ENCODE assay signal across 10 cellular contexts in the genomic region with DNA sequence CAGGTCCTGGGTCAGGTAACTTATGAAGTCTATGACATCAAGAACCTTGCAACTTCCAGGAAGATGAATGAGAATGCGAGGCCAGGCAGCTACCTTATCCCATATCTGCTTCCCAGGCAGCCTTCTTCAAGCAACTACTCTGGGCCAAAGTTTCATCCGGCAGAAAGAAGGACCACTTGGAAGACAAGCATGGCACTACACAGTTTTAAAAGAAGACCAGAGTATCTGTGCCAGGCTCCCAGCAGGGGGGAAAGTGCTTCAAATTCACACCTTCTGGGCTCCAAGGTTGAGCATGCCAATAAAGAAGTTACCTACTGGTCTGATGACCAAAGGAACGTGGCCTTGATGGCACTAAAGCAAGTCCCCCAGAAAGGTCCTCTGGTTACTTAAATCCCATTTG.
DNase-seq lines count a peak whose midpoint lies in the region; ATAC-seq, FAIRE-seq and TF ChIP-seq lines count a peak whose summit lies in the region.
"Had no signal": no experiment of that assay in that cellular context is flagged by ENCODE, and none has a peak within 500 bp of the region (broad histone marks: within the 10 kb centered on the region; RNA-seq: fewer than 3 reads in every experiment).

No MANE protein-coding gene starts in this region.

- H3K36me3 ChIP-seq in GM12878 (ENCODE audit: control insufficient read depth in 2 of 2, insufficient read depth in 2 of 2, low read length in 1 of 2) (no peaks in the 10 kb centered on the region), mesenchymal stem cell (ENCODE audit: control insufficient read depth in 1 of 2, insufficient read depth in 2 of 2, low read depth in 1 of 2, low read length in 2 of 2) (peaks cover 3 to 4% of the 10 kb centered on the region in 2 experiments), tibial nerve (no peaks in the 10 kb centered on the region)
- H3K36me3 ChIP-seq: cardiac muscle cell had no signal

- H3K27ac ChIP-seq in GM12878 (ENCODE audit: control insufficient read depth, insufficient read depth) (peak overlapping the region; percentile 95), mesenchymal stem cell (ENCODE audit: low read length, poor library complexity, severe bottlenecking) (no peak overlapping the region), tibial nerve (peak overlapping the region; percentile 97 to 99 (median 98))
- H3K27ac ChIP-seq: cardiac muscle cell had no signal

- no peak for DNase-seq in activated T-cell treated with anti-CD3 and anti-CD28 coated beads, Interleukin-2, amount 50 U/mL, for 4 hours
- DNase-seq in activated T-cell treated with anti-CD3 and anti-CD28 coated beads for 4 hours (no peak), GM12878 (ENCODE audit: low read depth, low spot score) (no peak), mesenchymal stem cell (no peak), tibial nerve (ENCODE audit: low spot score in 2 of 2) (no peak), midbrain (lab: John Stamatoyannopoulos, UW) (no peak), progenitor cell of endocrine pancreas (ENCODE audit: low spot score, unreplicated experiment) (no peak), occipital lobe (lab: John Stamatoyannopoulos, UW) (no peak)
- DNase-seq: NCI-H1436 treated with DMSO at 0.1 percent for 48 hours had no signal

- no peak for TF ChIP-seq EP300 in GM12878 (IDR thresholded peaks at IDR 0.05; ENCODE audit: borderline replicate concordance in 1 of 2, control insufficient read depth in 1 of 2, low read depth in 2 of 2, low read length in 2 of 2)
- TF ChIP-seq EP300 in tibial nerve (IDR thresholded peaks at IDR 0.05), result no peak

- no peaks in the 10 kb centered on the region for H3K27me3 ChIP-seq in GM12878 (replicated peaks in 1 of 2; ENCODE audit: control insufficient read depth in 2 of 2, insufficient read depth in 2 of 2, low read length in 1 of 2)
- no peaks in the 10 kb centered on the region for H3K27me3 ChIP-seq in mesenchymal stem cell (ENCODE audit: control insufficient read depth in 1 of 2, insufficient read depth in 1 of 2, low read length in 2 of 2)
- no peaks in the 10 kb centered on the region for H3K27me3 ChIP-seq in tibial nerve
- H3K27me3 ChIP-seq: cardiac muscle cell had no signal

- peaks cover 2% of the 10 kb centered on the region for H3K27me3 Mint-ChIP-seq in activated T-cell treated with anti-CD3 and anti-CD28 coated beads, Interleukin-2, amount 50 U/mL, for 4 hours (ENCODE audit: low read depth)
- no peaks in the 10 kb centered on the region for H3K27me3 Mint-ChIP-seq in progenitor cell of endocrine pancreas

- ATAC-seq in activated T-cell treated with anti-CD3 and anti-CD28 coated beads, Interleukin-2, amount 50 U/mL, for 4 hours, result no peak
- ATAC-seq in GM12878, result no peak

- no peak overlapping the region for H3K27ac Mint-ChIP-seq in progenitor cell of endocrine pancreas

- peaks cover 92% of the 10 kb centered on the region for H3K4me1 Mint-ChIP-seq in activated T-cell treated with anti-CD3 and anti-CD28 coated beads, Interleukin-2, amount 50 U/mL, for 4 hours (ENCODE audit: low read depth)
- peaks cover 29% of the 10 kb centered on the region for H3K4me1 Mint-ChIP-seq in progenitor cell of endocrine pancreas (ENCODE audit: low read depth)

- no peaks in the 10 kb centered on the region; the same call in 2 of the 3 replicates for H3K9me3 ChIP-seq in GM12878 (replicated peaks; ENCODE audit: control insufficient read depth, insufficient read depth, low read length)
- H3K9me3 ChIP-seq in mesenchymal stem cell (ENCODE audit: control insufficient read depth, low read length), result no peaks in the 10 kb centered on the region
- H3K9me3 ChIP-seq in tibial nerve, result no peaks in the 10 kb centered on the region

- SMC1A ChIA-PET in GM12878 (lab: Charles Lee; ENCODE audit: uncharacterized antibody, unreplicated experiment), result interaction anchor here (1.1 to 12.8 kb wide), 6 partner anchors 14 to 139 kb away, joined by 3 to 444 read pairs (median 9); no protein-coding TSS in a partner anchor

- H3K9ac ChIP-seq in GM12878 (ENCODE audit: control insufficient read depth, insufficient read depth, low read length) (peak overlapping the region; percentile 52), mesenchymal stem cell (ENCODE audit: low read length) (peak overlapping the region; percentile 55)

- no peak overlapping the region for H3K23ac ChIP-seq in mesenchymal stem cell (ENCODE audit: low read length in 2 of 2)

- H4K20me1 ChIP-seq in GM12878 (ENCODE audit: control insufficient read depth, insufficient read depth), result no peaks in the 10 kb centered on the region; the same call in 1 of the 2 replicates

- no peaks in the 10 kb centered on the region for H3K9me3 Mint-ChIP-seq in activated T-cell treated with anti-CD3 and anti-CD28 coated beads, Interleukin-2, amount 50 U/mL, for 4 hours
- no peaks in the 10 kb centered on the region for H3K9me3 Mint-ChIP-seq in progenitor cell of endocrine pancreas (ENCODE audit: low read depth)

- CTCF ChIA-PET in GM12878 (lab: Yijun Ruan, JAX), result interaction anchor here (1.1 to 26.0 kb wide), 5 partner anchors 43 to 138 kb away, joined by 6 to 821 read pairs (median 14); no protein-coding TSS in a partner anchor

- TF ChIP-seq CTCF in GM12878 (IDR thresholded peaks at IDR 0.05 in 2 of 3, conservative IDR thresholded peaks at IDR 0.05 in 1 of 3; ENCODE audit: control insufficient read depth in 2 of 3, extremely low read depth in 1 of 3, insufficient read depth in 1 of 3, low read depth in 3 of 3, low read length in 3 of 3) (no peak), tibial nerve (IDR thresholded peaks at IDR 0.05) (no peak), progenitor cell of endocrine pancreas (IDR thresholded peaks at IDR 0.05; ENCODE audit: unreplicated experiment) (no peak)

- peak overlapping the region; percentile 43 for H3K4me2 ChIP-seq in GM12878 (ENCODE audit: control insufficient read depth, insufficient read depth)
- H3K4me2 ChIP-seq in mesenchymal stem cell (ENCODE audit: low read length, poor library complexity, severe bottlenecking), result no peak overlapping the region

- in situ Hi-C loops in GM12878 (cut with MboI), result loop anchor here (10.0 kb wide), 1 partner anchor 140 kb away; no protein-coding TSS in a partner anchor

- H2AFZ ChIP-seq in GM12878 (ENCODE audit: control insufficient read depth, low read depth, low read length), result peak overlapping the region; percentile 21
- H2AFZ ChIP-seq in mesenchymal stem cell (ENCODE audit: low read depth, low read length), result no peak overlapping the region

- H4K91ac ChIP-seq in mesenchymal stem cell (ENCODE audit: low read length), result no peak overlapping the region

- no peak for TF ChIP-seq RAD21 in GM12878 (IDR thresholded peaks at IDR 0.05; ENCODE audit: insufficient read depth, low read depth, low read length)

- H3K79me2 ChIP-seq in GM12878 (ENCODE audit: control insufficient read depth, insufficient read depth, low read length), result peaks cover 66% of the 10 kb centered on the region

- no peak overlapping the region for H2AK5ac ChIP-seq in mesenchymal stem cell (ENCODE audit: low read length, severe bottlenecking)

- H3K79me1 ChIP-seq in mesenchymal stem cell (replicated peaks; ENCODE audit: low read length, poor library complexity, severe bottlenecking), result peaks cover 8% of the 10 kb centered on the region

- H2BK120ac ChIP-seq in mesenchymal stem cell (ENCODE audit: low read depth, low read length), result no peak overlapping the region

- peak overlapping the region; percentile 17; the same call in 1 of the 2 replicates for H3K4me3 ChIP-seq in GM12878
- H3K4me3 ChIP-seq in mesenchymal stem cell (ENCODE audit: insufficient read depth in 1 of 2, low read depth in 1 of 2, low read length in 2 of 2), result peak overlapping the region in 1 of 2 experiments; percentile 6
- peak overlapping the region; percentile 19 to 45 (median 24) for H3K4me3 ChIP-seq in tibial nerve
- H3K4me3 ChIP-seq: cardiac muscle cell had no signal

- peak overlapping the region in 1 of 2 experiments; percentile 51 for H3K4ac ChIP-seq in mesenchymal stem cell (ENCODE audit: low read depth in 1 of 2, low read length in 2 of 2)

- peak overlapping the region; percentile 29 to 49 for H2BK12ac ChIP-seq in mesenchymal stem cell (ENCODE audit: low read length in 2 of 2)

- BruUV-seq in GM12878 (replicated peaks; lab: Mats Ljungman, UMichigan), result no TSS peak

- no peak for TF ChIP-seq POLR2A in GM12878 (IDR thresholded peaks at IDR 0.05; ENCODE audit: low read depth, low read length)
- TF ChIP-seq POLR2A in tibial nerve (IDR thresholded peaks at IDR 0.05), result no peak

- POLR2A ChIA-PET in GM12878 (lab: Charles Lee), result interaction anchor here (1.0 to 20.7 kb wide), 4 partner anchors 10 to 138 kb away, joined by 3 to 620 read pairs (median 6); no protein-coding TSS in a partner anchor

- WGBS in GM12878 (ENCODE audit: insufficient coverage, insufficient replicate concordance, low lambda C conversion rate, missing lambda C conversion rate), result 33% methylated on average over 3 of the region's 3 CpGs
- WGBS in mesenchymal stem cell, result 94% methylated on average over 3 of the region's 3 CpGs
- 85 to 86% methylated on average over 3 of the region's 3 CpGs for whole genome bisulfite sequencing in tibial nerve, 2 donors

- peak overlapping the region; percentile 91 for H3K4me3 Mint-ChIP-seq in activated T-cell treated with anti-CD3 and anti-CD28 coated beads, Interleukin-2, amount 50 U/mL, for 4 hours
- no peak overlapping the region for H3K4me3 Mint-ChIP-seq in progenitor cell of endocrine pancreas (ENCODE audit: low read depth)

- no peak overlapping the region for H3K14ac ChIP-seq in mesenchymal stem cell (ENCODE audit: low read length in 2 of 2)

- RAD21 ChIA-PET in GM12878 (lab: Charles Lee; ENCODE audit: unreplicated experiment), result interaction anchor here (1.0 to 14.2 kb wide), 6 partner anchors 28 to 117 kb away, joined by 3 to 160 read pairs (median 43); no protein-coding TSS in a partner anchor

- FAIRE-seq in GM12878 (lab: Jason Lieb, UNC), result no peak

- H2BK15ac ChIP-seq in mesenchymal stem cell (ENCODE audit: low read depth, poor library complexity, severe bottlenecking), result no peak overlapping the region

- no peak overlapping the region for H2BK5ac ChIP-seq in mesenchymal stem cell (ENCODE audit: low read depth, low read length, poor library complexity, severe bottlenecking)

- H3K4me1 ChIP-seq in GM12878 (ENCODE audit: control insufficient read depth, insufficient read depth, low read length), result peaks cover 42% of the 10 kb centered on the region
- peaks cover 12% of the 10 kb centered on the region for H3K4me1 ChIP-seq in mesenchymal stem cell (ENCODE audit: control insufficient read depth, insufficient read depth, low read depth, low read length)
- peaks cover 0 to 78% (median 58%) of the 10 kb centered on the region in 4 donors for H3K4me1 ChIP-seq in tibial nerve

- H3K18ac ChIP-seq in mesenchymal stem cell (ENCODE audit: low read depth in 1 of 2, low read length in 2 of 2), result peak overlapping the region in 1 of 2 experiments; percentile 28

- intact Hi-C loops in GM12878 (cut with micrococcal nuclease; ENCODE audit: unreplicated experiment), result loop anchor here (10.0 kb wide), 1 partner anchor 1850 kb away; the partner anchor contains the start of gene G0S2

- peaks cover 11% of the 10 kb centered on the region for H3K36me3 Mint-ChIP-seq in activated T-cell treated with anti-CD3 and anti-CD28 coated beads, Interleukin-2, amount 50 U/mL, for 4 hours (ENCODE audit: insufficient read depth)
- H3K36me3 Mint-ChIP-seq in progenitor cell of endocrine pancreas (ENCODE audit: insufficient read depth), result peaks cover 2% of the 10 kb centered on the region

- no peak overlapping the region for H4K8ac ChIP-seq in mesenchymal stem cell (ENCODE audit: low read length)
